8 cellular contexts compared by ENCODE assay signal in genomic region chr1:116763116-116763786, GRCh38. TPM values are rescaled to one million over a fixed set of nuclear protein-coding genes. Genes with fewer than 3 reads are reported as not detected.
A peak's percentile ranks its signal among the peaks of the same experiment; 100 is the strongest.
DNase-seq lines count a peak whose midpoint lies in the region; ATAC-seq and FAIRE-seq lines count a peak whose summit lies in the region.
"Had no signal": no experiment of that assay in that cellular context is flagged by ENCODE, and none has a peak within 500 bp of the region (broad histone marks: within the 10 kb centered on the region; RNA-seq: fewer than 3 reads in every experiment).

No MANE protein-coding gene starts in this region.

- no peaks in the 10 kb centered on the region for H3K9me3 Mint-ChIP-seq in T-helper 1 cell treated with Interleukin-12 subunit alpha and Interleukin-12 subunit beta and Interleukin-4 antibody, amounts not matched to agents 30 μg/mL and 1 μg/mL, for 36 hours
- H3K9me3 Mint-ChIP-seq in activated naive CD4-positive, alpha-beta T cell treated with anti-CD3 and anti-CD28 coated beads, Interleukin-2, amount 50 U/mL, for 24 hours = no peaks in the 10 kb centered on the region

- peak; percentile 29 for DNase-seq in islet precursor cell
- DNase-seq in stimulated activated naive CD4-positive, alpha-beta T cell treated with Interleukin-2 at 50 U/mL for 16 hours (lab: John Stamatoyannopoulos, UW) = peak; percentile 66
- DNase-seq in left lobe of liver (ENCODE audit: low spot score) = no peak
- DNase-seq in COLO668 (lab: John Stamatoyannopoulos, UW; ENCODE audit: unreplicated experiment) = no peak
- DNase-seq in GM19239 (ENCODE audit: insufficient read length, low spot score) = no peak

- H3K36me3 Mint-ChIP-seq in T-helper 1 cell treated with Interleukin-12 subunit alpha and Interleukin-12 subunit beta and Interleukin-4 antibody, amounts not matched to agents 30 μg/mL and 1 μg/mL, for 36 hours (ENCODE audit: low read depth) = peaks cover 96% of the 10 kb centered on the region
- H3K36me3 Mint-ChIP-seq in activated naive CD4-positive, alpha-beta T cell treated with anti-CD3 and anti-CD28 coated beads, Interleukin-2, amount 50 U/mL, for 24 hours = peaks cover 76% of the 10 kb centered on the region

- H3K27me3 Mint-ChIP-seq in T-helper 1 cell treated with Interleukin-12 subunit alpha and Interleukin-12 subunit beta and Interleukin-4 antibody, amounts not matched to agents 30 μg/mL and 1 μg/mL, for 36 hours (ENCODE audit: low read depth) = no peaks in the 10 kb centered on the region
- H3K27me3 Mint-ChIP-seq in activated naive CD4-positive, alpha-beta T cell treated with anti-CD3 and anti-CD28 coated beads, Interleukin-2, amount 50 U/mL, for 24 hours = no peaks in the 10 kb centered on the region

- H3K4me3 Mint-ChIP-seq in T-helper 1 cell treated with Interleukin-12 subunit alpha and Interleukin-12 subunit beta and Interleukin-4 antibody, amounts not matched to agents 30 μg/mL and 1 μg/mL, for 36 hours = peak overlapping the region; percentile 87
- peak overlapping the region; percentile 92 for H3K4me3 Mint-ChIP-seq in activated naive CD4-positive, alpha-beta T cell treated with anti-CD3 and anti-CD28 coated beads, Interleukin-2, amount 50 U/mL, for 24 hours

- no peak for ATAC-seq in left lobe of liver

- FAIRE-seq in GM19239 (lab: Jason Lieb, UNC) = no peak

- H3K27ac Mint-ChIP-seq in T-helper 1 cell treated with Interleukin-12 subunit alpha and Interleukin-12 subunit beta and Interleukin-4 antibody, amounts not matched to agents 30 μg/mL and 1 μg/mL, for 36 hours = peak overlapping the region; percentile 99
- H3K27ac Mint-ChIP-seq in activated naive CD4-positive, alpha-beta T cell treated with anti-CD3 and anti-CD28 coated beads, Interleukin-2, amount 50 U/mL, for 24 hours = peak overlapping the region; percentile 100

- H3K4me1 Mint-ChIP-seq in T-helper 1 cell treated with Interleukin-12 subunit alpha and Interleukin-12 subunit beta and Interleukin-4 antibody, amounts not matched to agents 30 μg/mL and 1 μg/mL, for 36 hours (ENCODE audit: low read depth) = peaks cover 80% of the 10 kb centered on the region
- peaks cover 83% of the 10 kb centered on the region for H3K4me1 Mint-ChIP-seq in activated naive CD4-positive, alpha-beta T cell treated with anti-CD3 and anti-CD28 coated beads, Interleukin-2, amount 50 U/mL, for 24 hours

RNA-seq across cellular contexts. Expression of gene CD2, which starts 9.0 kb away (rescaled TPM):
- 0.43 TPM for total RNA-seq in left lobe of liver
- total RNA-seq: NCI-H460 had no signal

Comparison
In these comparisons a context has a peak if more than half of its experiments do, and no peak if none do; other contexts are left out.
1. DNase-seq: peak in islet precursor cell (single experiment) and stimulated activated naive CD4-positive, alpha-beta T cell treated with Interleukin-2 at 50 U/mL for 16 hours (single experiment); none in left lobe of liver (single experiment), COLO668 (single experiment) and GM19239 (single experiment).